Comparison of ENCODE assay signal across 2 cellular contexts in the genomic region with DNA sequence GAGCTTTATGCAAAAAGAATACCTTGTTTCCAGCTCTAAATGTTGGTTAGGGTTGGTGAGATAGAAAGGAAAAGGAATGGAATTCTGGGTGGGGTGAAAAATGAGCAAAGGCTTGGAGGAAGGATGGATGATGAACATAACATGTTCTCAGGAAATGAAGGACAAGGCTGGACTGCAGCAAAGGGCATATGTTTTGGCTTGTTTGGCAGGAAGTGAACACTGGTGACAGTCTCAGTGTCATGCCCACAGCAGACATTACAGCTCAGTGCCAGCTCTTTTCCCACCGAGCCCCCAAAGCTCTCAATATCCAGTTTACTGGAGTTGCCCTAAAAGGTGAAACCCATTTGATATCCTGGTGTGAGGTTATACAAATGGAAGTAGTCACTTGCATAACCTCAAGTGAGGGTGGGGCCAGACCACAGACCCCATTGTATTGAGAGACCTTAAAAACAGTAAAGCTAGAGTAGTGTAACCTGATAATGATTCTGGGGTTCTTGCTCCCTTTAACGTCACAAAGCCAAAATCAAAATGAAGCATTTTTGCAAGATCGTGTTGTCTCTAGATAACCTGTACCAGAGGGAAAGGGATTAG.
TF ChIP-seq lines count a peak whose summit lies in the region.

No MANE protein-coding gene starts in this region.

TF ChIP-seq in H1, 55 proteins besides CTCF, POLR2A, EP300 and RAD21:
- TF ChIP-seq CTBP2 (IDR thresholded peaks at IDR 0.05; ENCODE audit: borderline replicate concordance, insufficient read depth, insufficient read length, low read length) (no peak), CEBPB (IDR thresholded peaks at IDR 0.05; ENCODE audit: low read depth, low read length) (peak; percentile 61; the same call in 1 of the 2 replicates), BCL11A (IDR thresholded peaks at IDR 0.05; ENCODE audit: low read depth in 2 of 2, low read length in 2 of 2) (no peak)
TF ChIP-seq in H1: peak in this region for 1.

TF ChIP-seq in SK-N-SH, 30 proteins besides CTCF, POLR2A, EP300 and RAD21:
- no peak for TF ChIP-seq GATA2 (CRISPR knock-in tag; IDR thresholded peaks at IDR 0.05)
- no peak for TF ChIP-seq NRF1 (IDR thresholded peaks at IDR 0.05; ENCODE audit: low read depth, low read length)
- TF ChIP-seq RFX5 (IDR thresholded peaks at IDR 0.05; ENCODE audit: low read length) = no peak
- no peak for TF ChIP-seq TAF1 (IDR thresholded peaks at IDR 0.05; ENCODE audit: borderline replicate concordance, low read depth, low read length)
- TF ChIP-seq TEAD4 (IDR thresholded peaks at IDR 0.05; ENCODE audit: borderline replicate concordance, insufficient read depth) = no peak
- no peak for TF ChIP-seq MEF2A (IDR thresholded peaks at IDR 0.05; ENCODE audit: borderline replicate concordance, low read depth)
- TF ChIP-seq RXRA (IDR thresholded peaks at IDR 0.05; ENCODE audit: borderline replicate concordance, low read depth) = no peak
- no peak for TF ChIP-seq CHD2 (IDR thresholded peaks at IDR 0.05; ENCODE audit: low read length, partially characterized antibody)
- TF ChIP-seq USF2 (IDR thresholded peaks at IDR 0.05; ENCODE audit: borderline replicate concordance, low read depth, low read length) = no peak
